In genomic region chr17:35006961-35007360, GRCh38 we compare ENCODE assay signal across 25 cellular contexts. TPM values are rescaled to one million over a fixed set of nuclear protein-coding genes. Genes with fewer than 3 reads are reported as not detected.
DNase-seq lines count a peak whose midpoint lies in the region; ATAC-seq and TF ChIP-seq lines count a peak whose summit lies in the region.
"Had no signal": no experiment of that assay in that cellular context is flagged by ENCODE, and none has a peak within 500 bp of the region (broad histone marks: within the 10 kb centered on the region; RNA-seq: fewer than 3 reads in every experiment).

No MANE protein-coding gene starts in this region.

- 100% methylated on average over 1 of the region's 1 CpG for WGBS in endodermal cell (ENCODE audit: insufficient coverage in 1 of 2, insufficient read length in 1 of 2), 2 experiments
- 88% methylated on average over 1 of the region's 1 CpG for WGBS in smooth muscle cell (ENCODE audit: low lambda C conversion rate)

- DNase-seq in activated CD8-positive, alpha-beta memory T cell treated with anti-CD3 and anti-CD28 coated beads, Interleukin-2, amount 10 ng/mL, durations not matched to agents 7 days and 5 days: no peak
- no peak for DNase-seq in activated CD8-positive, alpha-beta memory T cell treated with anti-CD3 and anti-CD28 coated beads, Interleukin-2, amount 50 U/mL, for 48 hours
- DNase-seq in endodermal cell (no peak), NCI-H1694 (lab: John Stamatoyannopoulos, UW) (no peak), smooth muscle cell (lab: John Stamatoyannopoulos, UW; ENCODE audit: unreplicated experiment) (no peak)
- no peak for DNase-seq in stimulated activated effector memory CD8-positive, alpha-beta T cell treated with anti-CD3 and anti-CD28 coated beads, Interleukin-12 subunit alpha, Interleukin-12 subunit beta, amount 100 ng/mL, for 72 hours (ENCODE audit: low spot score in 2 of 2)
- DNase-seq: activated CD8-positive, alpha-beta T cell treated with anti-CD3 and anti-CD28 coated beads for 36 hours; DMS 273 treated with DMSO at 0.1 percent for 48 hours; erythroblast; foreskin keratinocyte; GDM1; Karpas-422; mammary epithelial cell; naive B cell; NCI-H1930; NCI-H226; NCI-H774; pancreas had no signal

- H4K20me1 ChIP-seq in smooth muscle cell (ENCODE audit: low read depth): no peaks in the 10 kb centered on the region
- H4K20me1 ChIP-seq: BLaER1 had no signal

- no peak overlapping the region for H3K4me3 Mint-ChIP-seq in activated CD8-positive, alpha-beta memory T cell treated with anti-CD3 and anti-CD28 coated beads, Interleukin-2, amount 10 ng/mL, durations not matched to agents 7 days and 5 days
- H3K4me3 Mint-ChIP-seq in activated T-helper 17 cell treated with anti-CD3 and anti-CD28 coated beads, Interleukin-2, amount 50 U/mL, for 72 hours: no peak overlapping the region
- H3K4me3 Mint-ChIP-seq in endodermal cell: no peak overlapping the region
- no peak overlapping the region for H3K4me3 Mint-ChIP-seq in stimulated activated effector memory CD8-positive, alpha-beta T cell treated with anti-CD3 and anti-CD28 coated beads, Interleukin-12 subunit alpha, Interleukin-12 subunit beta, amount 100 ng/mL, for 72 hours
- H3K4me3 Mint-ChIP-seq: activated CD8-positive, alpha-beta T cell treated with anti-CD3 and anti-CD28 coated beads for 36 hours; naive B cell had no signal

- CTCF ChIA-PET in activated CD8-positive, alpha-beta memory T cell treated with anti-CD3 and anti-CD28 coated beads, Interleukin-2, amount 10 ng/mL, durations not matched to agents 7 days and 5 days (lab: Charles Lee): interaction anchor here (1.7 kb wide), 1 partner anchor 8 kb away, joined by 7 read pairs; no protein-coding TSS in a partner anchor

- no peak overlapping the region for H2AFZ ChIP-seq in smooth muscle cell (ENCODE audit: low read depth)

- H3F3A ChIP-seq in smooth muscle cell (ENCODE audit: low read depth): no peaks in the 10 kb centered on the region

- H3K4me1 ChIP-seq in endodermal cell (ENCODE audit: control insufficient read depth, insufficient read depth, low read length): no peaks in the 10 kb centered on the region
- no peaks in the 10 kb centered on the region for H3K4me1 ChIP-seq in smooth muscle cell (ENCODE audit: low read depth)
- H3K4me1 ChIP-seq: BLaER1, foreskin keratinocyte, HAP-1, pancreas had no signal

- no peaks in the 10 kb centered on the region for H3K27me3 Mint-ChIP-seq in activated CD8-positive, alpha-beta memory T cell treated with anti-CD3 and anti-CD28 coated beads, Interleukin-2, amount 10 ng/mL, durations not matched to agents 7 days and 5 days
- H3K27me3 Mint-ChIP-seq in activated T-helper 17 cell treated with anti-CD3 and anti-CD28 coated beads, Interleukin-2, amount 50 U/mL, for 72 hours: no peaks in the 10 kb centered on the region
- H3K27me3 Mint-ChIP-seq in endodermal cell (ENCODE audit: insufficient read depth): no peaks in the 10 kb centered on the region
- H3K27me3 Mint-ChIP-seq: activated CD8-positive, alpha-beta T cell treated with anti-CD3 and anti-CD28 coated beads for 36 hours; naive B cell had no signal

- H3K27ac ChIP-seq in endodermal cell (ENCODE audit: low read depth, low read length) (no peak overlapping the region), smooth muscle cell (ENCODE audit: low read depth) (no peak overlapping the region)
- H3K27ac ChIP-seq: BLaER1, foreskin keratinocyte, pancreas, thoracic aorta had no signal

- H3K4me3 ChIP-seq in endodermal cell (ENCODE audit: low read length) (no peak overlapping the region), smooth muscle cell (no peak overlapping the region)
- H3K4me3 ChIP-seq: BLaER1, HAP-1, pancreas, thoracic aorta had no signal

- H3K9me3 ChIP-seq in endodermal cell (ENCODE audit: control insufficient read depth, low read length) (no peaks in the 10 kb centered on the region), smooth muscle cell (replicated peaks; ENCODE audit: low read depth) (no peaks in the 10 kb centered on the region)
- H3K9me3 ChIP-seq: BLaER1, HAP-1, pancreas, thoracic aorta had no signal

- peak overlapping the region; percentile 3 for H3K27ac Mint-ChIP-seq in activated CD8-positive, alpha-beta memory T cell treated with anti-CD3 and anti-CD28 coated beads, Interleukin-2, amount 10 ng/mL, durations not matched to agents 7 days and 5 days
- H3K27ac Mint-ChIP-seq in activated T-helper 17 cell treated with anti-CD3 and anti-CD28 coated beads, Interleukin-2, amount 50 U/mL, for 72 hours: peak overlapping the region; percentile 38
- H3K27ac Mint-ChIP-seq in endodermal cell: peak overlapping the region; percentile 50
- H3K27ac Mint-ChIP-seq in stimulated activated effector memory CD8-positive, alpha-beta T cell treated with anti-CD3 and anti-CD28 coated beads, Interleukin-12 subunit alpha, Interleukin-12 subunit beta, amount 100 ng/mL, for 72 hours: peak overlapping the region; percentile 29
- H3K27ac Mint-ChIP-seq: activated CD8-positive, alpha-beta T cell treated with anti-CD3 and anti-CD28 coated beads for 36 hours had no signal

- TF ChIP-seq CTCF in endodermal cell (conservative IDR thresholded peaks at IDR 0.05): no peak
- no peak for TF ChIP-seq CTCF in smooth muscle cell (IDR thresholded peaks at IDR 0.05; ENCODE audit: borderline replicate concordance, insufficient read depth, poor library complexity, severe bottlenecking)

- H3K27me3 ChIP-seq in endodermal cell (ENCODE audit: control insufficient read depth, insufficient read depth, low read length, poor library complexity, severe bottlenecking) (no peaks in the 10 kb centered on the region), smooth muscle cell (ENCODE audit: low read depth) (no peaks in the 10 kb centered on the region)
- H3K27me3 ChIP-seq: BLaER1, foreskin keratinocyte, pancreas had no signal

- ATAC-seq in activated CD8-positive, alpha-beta memory T cell treated with anti-CD3 and anti-CD28 coated beads, Interleukin-2, amount 10 ng/mL, durations not matched to agents 7 days and 5 days: no peak
- no peak for ATAC-seq in activated T-helper 17 cell treated with anti-CD3 and anti-CD28 coated beads, Interleukin-2, amount 50 U/mL, for 72 hours (replicated peaks)
- ATAC-seq in stimulated activated effector memory CD8-positive, alpha-beta T cell treated with anti-CD3 and anti-CD28 coated beads, Interleukin-12 subunit alpha, Interleukin-12 subunit beta, amount 100 ng/mL, for 72 hours: no peak
- no peak for ATAC-seq in HG03565 (IDR thresholded peaks at IDR 0.05; ENCODE audit: unreplicated experiment)
- ATAC-seq: activated CD8-positive, alpha-beta T cell treated with anti-CD3 and anti-CD28 coated beads for 36 hours; foreskin keratinocyte; pancreas; Right ventricle myocardium inferior; sciatic nerve had no signal

- no peaks in the 10 kb centered on the region for H3K9me3 Mint-ChIP-seq in activated CD8-positive, alpha-beta memory T cell treated with anti-CD3 and anti-CD28 coated beads, Interleukin-2, amount 10 ng/mL, durations not matched to agents 7 days and 5 days (ENCODE audit: low read depth)
- H3K9me3 Mint-ChIP-seq in activated T-helper 17 cell treated with anti-CD3 and anti-CD28 coated beads, Interleukin-2, amount 50 U/mL, for 72 hours: no peaks in the 10 kb centered on the region
- H3K9me3 Mint-ChIP-seq in endodermal cell: no peaks in the 10 kb centered on the region
- H3K9me3 Mint-ChIP-seq in stimulated activated effector memory CD8-positive, alpha-beta T cell treated with anti-CD3 and anti-CD28 coated beads, Interleukin-12 subunit alpha, Interleukin-12 subunit beta, amount 100 ng/mL, for 72 hours: no peaks in the 10 kb centered on the region
- H3K9me3 Mint-ChIP-seq: activated CD8-positive, alpha-beta T cell treated with anti-CD3 and anti-CD28 coated beads for 36 hours; naive B cell had no signal

- no peak overlapping the region for H3K4me2 ChIP-seq in smooth muscle cell
- H3K4me2 ChIP-seq: BLaER1 had no signal

- H3K4me1 Mint-ChIP-seq in activated CD8-positive, alpha-beta memory T cell treated with anti-CD3 and anti-CD28 coated beads, Interleukin-2, amount 10 ng/mL, durations not matched to agents 7 days and 5 days: no peaks in the 10 kb centered on the region
- H3K4me1 Mint-ChIP-seq in activated T-helper 17 cell treated with anti-CD3 and anti-CD28 coated beads, Interleukin-2, amount 50 U/mL, for 72 hours: no peaks in the 10 kb centered on the region
- peaks cover 13% of the 10 kb centered on the region for H3K4me1 Mint-ChIP-seq in endodermal cell
- H3K4me1 Mint-ChIP-seq in stimulated activated effector memory CD8-positive, alpha-beta T cell treated with anti-CD3 and anti-CD28 coated beads, Interleukin-12 subunit alpha, Interleukin-12 subunit beta, amount 100 ng/mL, for 72 hours: no peaks in the 10 kb centered on the region
- H3K4me1 Mint-ChIP-seq: naive B cell had no signal

- peaks cover 41% of the 10 kb centered on the region for H3K36me3 Mint-ChIP-seq in activated CD8-positive, alpha-beta memory T cell treated with anti-CD3 and anti-CD28 coated beads, Interleukin-2, amount 10 ng/mL, durations not matched to agents 7 days and 5 days
- H3K36me3 Mint-ChIP-seq in activated T-helper 17 cell treated with anti-CD3 and anti-CD28 coated beads, Interleukin-2, amount 50 U/mL, for 72 hours (ENCODE audit: low read depth): peaks cover 93% of the 10 kb centered on the region
- H3K36me3 Mint-ChIP-seq in endodermal cell (ENCODE audit: low read depth): peaks cover 77% of the 10 kb centered on the region
- peaks cover 89% of the 10 kb centered on the region for H3K36me3 Mint-ChIP-seq in stimulated activated effector memory CD8-positive, alpha-beta T cell treated with anti-CD3 and anti-CD28 coated beads, Interleukin-12 subunit alpha, Interleukin-12 subunit beta, amount 100 ng/mL, for 72 hours

- H3K9ac ChIP-seq in endodermal cell (ENCODE audit: extremely low read depth, low read length, poor library complexity, severe bottlenecking): no peak overlapping the region
- H3K9ac ChIP-seq in smooth muscle cell (ENCODE audit: low read depth): no peak overlapping the region
- H3K9ac ChIP-seq: BLaER1 had no signal

- no peaks in the 10 kb centered on the region for H3K79me2 ChIP-seq in smooth muscle cell (ENCODE audit: low read depth)

- H3K36me3 ChIP-seq in endodermal cell (ENCODE audit: control insufficient read depth, insufficient read depth, low read length): peaks cover 79% of the 10 kb centered on the region
- H3K36me3 ChIP-seq in smooth muscle cell (ENCODE audit: low read depth): no peaks in the 10 kb centered on the region

RNA-seq across cellular contexts. Expression of gene LIG3, which starts 26.6 kb away (rescaled TPM):
- total RNA-seq in activated CD8-positive, alpha-beta memory T cell treated with anti-CD3 and anti-CD28 coated beads, Interleukin-2, amount 10 ng/mL, durations not matched to agents 7 days and 5 days: 10 to 100 TPM; 54.4 to 56.5 TPM
- total RNA-seq in activated T-helper 17 cell treated with anti-CD3 and anti-CD28 coated beads, Interleukin-2, amount 50 U/mL, for 72 hours: 10 to 100 TPM; 52.9 to 54.3 TPM
- total RNA-seq in endodermal cell (100 to 1,000 TPM; 110 to 130 TPM), smooth muscle cell (31.2 and 34.6 TPM in 2 replicates)
- 73.1 TPM for polyA plus RNA-seq in endodermal cell (2013, experiment 1 of 2)
- polyA plus RNA-seq in endodermal cell (2013, experiment 2 of 2): 55.9 TPM
- 18.1 and 19.4 TPM in 2 replicates for polyA plus RNA-seq in smooth muscle cell

RNA-seq across cellular contexts. Expression of gene ZNF830, which starts 45.6 kb away (rescaled TPM):
- total RNA-seq in activated CD8-positive, alpha-beta memory T cell treated with anti-CD3 and anti-CD28 coated beads, Interleukin-2, amount 10 ng/mL, durations not matched to agents 7 days and 5 days: 10 to 100 TPM; 27.7 to 32.7 TPM
- 10 to 100 TPM; 20.1 to 23.2 TPM for total RNA-seq in activated T-helper 17 cell treated with anti-CD3 and anti-CD28 coated beads, Interleukin-2, amount 50 U/mL, for 72 hours
- 10 to 100 TPM; 18.5 to 23.3 TPM for total RNA-seq in endodermal cell
- 12.4 TPM for polyA plus RNA-seq in endodermal cell (2013, experiment 1 of 2)
- 8.3 TPM for polyA plus RNA-seq in endodermal cell (2013, experiment 2 of 2)
- total RNA-seq in smooth muscle cell: 10.2 and 12.1 TPM in 2 replicates
- 8.9 and 10.4 TPM in 2 replicates for polyA plus RNA-seq in smooth muscle cell

RNA-seq across cellular contexts. Expression of gene CCT6B, which starts 45.7 kb away (rescaled TPM):
- 1 to 10 TPM; 1.9 to 2.4 TPM for total RNA-seq in activated CD8-positive, alpha-beta memory T cell treated with anti-CD3 and anti-CD28 coated beads, Interleukin-2, amount 10 ng/mL, durations not matched to agents 7 days and 5 days
- 1 to 10 TPM in 1 of 2 donors, under 1 TPM in 1; 0.76 to 1.7 TPM for total RNA-seq in activated T-helper 17 cell treated with anti-CD3 and anti-CD28 coated beads, Interleukin-2, amount 50 U/mL, for 72 hours
- total RNA-seq in endodermal cell (1 to 10 TPM in 1 of 2 donors, under 1 TPM in 1; 0.88 to 2.8 TPM), smooth muscle cell (1.5 and 1.9 TPM in 2 replicates)
- polyA plus RNA-seq in endodermal cell (2013, experiment 1 of 2): 2.4 TPM
- 1.9 TPM for polyA plus RNA-seq in endodermal cell (2013, experiment 2 of 2)
- 1.6 and 1.8 TPM in 2 replicates for polyA plus RNA-seq in smooth muscle cell

RNA-seq across cellular contexts. Expression of gene RFFL, which starts 56.5 kb away (rescaled TPM):
- total RNA-seq in activated CD8-positive, alpha-beta memory T cell treated with anti-CD3 and anti-CD28 coated beads, Interleukin-2, amount 10 ng/mL, durations not matched to agents 7 days and 5 days: 10 to 100 TPM; 47.7 to 52.2 TPM
- total RNA-seq in activated T-helper 17 cell treated with anti-CD3 and anti-CD28 coated beads, Interleukin-2, amount 50 U/mL, for 72 hours: 10 to 100 TPM; 32.9 to 51.1 TPM
- 10 to 100 TPM; 33.8 to 56.6 TPM for total RNA-seq in endodermal cell
- polyA plus RNA-seq in endodermal cell (2013, experiment 1 of 2): 15.5 TPM
- 18.5 TPM for polyA plus RNA-seq in endodermal cell (2013, experiment 2 of 2)
- 7.1 and 20.0 TPM in 2 replicates for total RNA-seq in smooth muscle cell
- polyA plus RNA-seq in smooth muscle cell: 5.3 and 7.0 TPM in 2 replicates
